ENCODE assay signal across 9 cellular contexts in genomic region chr20:59955131-59955796, GRCh38. TPM values are rescaled to one million over a fixed set of nuclear protein-coding genes. Genes with fewer than 3 reads are reported as not detected.
A peak's percentile ranks its signal among the peaks of the same experiment; 100 is the strongest.
DNase-seq lines count a peak whose midpoint lies in the region; ATAC-seq and TF ChIP-seq lines count a peak whose summit lies in the region.
"Had no signal": no experiment of that assay in that cellular context is flagged by ENCODE, and none has a peak within 500 bp of the region (broad histone marks: within the 10 kb centered on the region; RNA-seq: fewer than 3 reads in every experiment).

No MANE protein-coding gene starts in this region.

- intact Hi-C loops in naive thymus-derived CD4-positive, alpha-beta T cell (cut with micrococcal nuclease) = no loop called here

- H3K27ac Mint-ChIP-seq in WTC11 = peak overlapping the region; percentile 49; the same call in 1 of the 2 replicates
- H3K27ac Mint-ChIP-seq in naive thymus-derived CD4-positive, alpha-beta T cell = no peak overlapping the region
- no peak overlapping the region for H3K27ac Mint-ChIP-seq in natural killer cell treated with Interleukin-12 subunit alpha and Interleukin-12 subunit beta and Interleukin-15 and Interleukin-18, amount 100 ng/mL, for 72 hours

- no peaks in the 10 kb centered on the region for H3K9me3 Mint-ChIP-seq in WTC11
- no peaks in the 10 kb centered on the region for H3K9me3 Mint-ChIP-seq in naive thymus-derived CD4-positive, alpha-beta T cell
- no peaks in the 10 kb centered on the region for H3K9me3 Mint-ChIP-seq in natural killer cell treated with Interleukin-12 subunit alpha and Interleukin-12 subunit beta and Interleukin-15 and Interleukin-18, amount 100 ng/mL, for 72 hours

- peak; percentile 39; the same call in 1 of the 2 replicates for ATAC-seq in WTC11
- ATAC-seq in naive thymus-derived CD4-positive, alpha-beta T cell = peak; percentile 40
- no peak for ATAC-seq in HG03378 (IDR thresholded peaks at IDR 0.05; ENCODE audit: unreplicated experiment)
- ATAC-seq in GM21528 (IDR thresholded peaks at IDR 0.05; ENCODE audit: low FRiP score, unreplicated experiment) = no peak
- ATAC-seq in HG02885 (IDR thresholded peaks at IDR 0.05; ENCODE audit: poor library complexity, unreplicated experiment) = no peak
- no peak for ATAC-seq in natural killer cell treated with Interleukin-12 subunit alpha and Interleukin-12 subunit beta and Interleukin-15 and Interleukin-18, amount 100 ng/mL, for 72 hours

- H3K4me3 ChIP-seq in naive thymus-derived CD4-positive, alpha-beta T cell (ENCODE audit: low read length) = no peak overlapping the region

- H3K4me1 Mint-ChIP-seq in WTC11 = peaks cover 6% of the 10 kb centered on the region
- no peaks in the 10 kb centered on the region for H3K4me1 Mint-ChIP-seq in naive thymus-derived CD4-positive, alpha-beta T cell
- no peaks in the 10 kb centered on the region for H3K4me1 Mint-ChIP-seq in natural killer cell treated with Interleukin-12 subunit alpha and Interleukin-12 subunit beta and Interleukin-15 and Interleukin-18, amount 100 ng/mL, for 72 hours (ENCODE audit: low read depth in 2 of 2)

- DNase-seq in GM10248 (ENCODE audit: extremely low spot score) (peak; percentile 33), MV-4-11 (lab: John Stamatoyannopoulos, UW) (peak; percentile 42), WTC11 (ENCODE audit: low spot score) (no peak)
- no peak for DNase-seq in naive thymus-derived CD4-positive, alpha-beta T cell
- DNase-seq in natural killer cell treated with Interleukin-12 subunit alpha and Interleukin-12 subunit beta and Interleukin-15 and Interleukin-18, amount 100 ng/mL, for 72 hours (ENCODE audit: low spot score) = no peak

- no peak overlapping the region for H3K4me3 Mint-ChIP-seq in WTC11
- H3K4me3 Mint-ChIP-seq in naive thymus-derived CD4-positive, alpha-beta T cell = no peak overlapping the region
- no peak overlapping the region for H3K4me3 Mint-ChIP-seq in natural killer cell treated with Interleukin-12 subunit alpha and Interleukin-12 subunit beta and Interleukin-15 and Interleukin-18, amount 100 ng/mL, for 72 hours

- no peaks in the 10 kb centered on the region for H3K4me1 ChIP-seq in naive thymus-derived CD4-positive, alpha-beta T cell (ENCODE audit: control insufficient read depth in 2 of 2, insufficient read depth in 2 of 2, low read length in 2 of 2)

- no peaks in the 10 kb centered on the region for H3K9me3 ChIP-seq in naive thymus-derived CD4-positive, alpha-beta T cell (ENCODE audit: control insufficient read depth in 2 of 3, low read length in 3 of 3)

- H3K27ac ChIP-seq in naive thymus-derived CD4-positive, alpha-beta T cell (ENCODE audit: low read depth, low read length) = no peak overlapping the region
- H3K27ac ChIP-seq: epithelial cell of prostate had no signal

- peak; percentile 22 for TF ChIP-seq CTCF in GM10248 (IDR thresholded peaks at IDR 0.05; ENCODE audit: control extremely low read depth, extremely low read depth, low read depth, missing control alignments)
- no peak for TF ChIP-seq CTCF in WTC11 (IDR thresholded peaks at IDR 0.05)

- no peaks in the 10 kb centered on the region for H3K27me3 ChIP-seq in naive thymus-derived CD4-positive, alpha-beta T cell (ENCODE audit: control insufficient read depth in 2 of 2, insufficient read depth in 2 of 2, low read length in 2 of 2)

- no peaks in the 10 kb centered on the region; the same call in 1 of the 2 replicates for H3K36me3 Mint-ChIP-seq in WTC11
- H3K36me3 Mint-ChIP-seq in naive thymus-derived CD4-positive, alpha-beta T cell = peaks cover 0 to 19% (median 5%) of the 10 kb centered on the region in 5 donors
- H3K36me3 Mint-ChIP-seq in natural killer cell treated with Interleukin-12 subunit alpha and Interleukin-12 subunit beta and Interleukin-15 and Interleukin-18, amount 100 ng/mL, for 72 hours = no peaks in the 10 kb centered on the region

- no peaks in the 10 kb centered on the region for H3K36me3 ChIP-seq in naive thymus-derived CD4-positive, alpha-beta T cell (ENCODE audit: control insufficient read depth in 2 of 3, insufficient read depth in 3 of 3, low read length in 3 of 3)

- H3K27me3 Mint-ChIP-seq in WTC11 (ENCODE audit: low read depth) = peaks cover 8% of the 10 kb centered on the region
- no peaks in the 10 kb centered on the region for H3K27me3 Mint-ChIP-seq in naive thymus-derived CD4-positive, alpha-beta T cell
- no peaks in the 10 kb centered on the region for H3K27me3 Mint-ChIP-seq in natural killer cell treated with Interleukin-12 subunit alpha and Interleukin-12 subunit beta and Interleukin-15 and Interleukin-18, amount 100 ng/mL, for 72 hours

- CTCF ChIA-PET in GM10248 (lab: Yijun Ruan, JAX) = interaction anchor here (1.0 to 2.4 kb wide), 6 partner anchors 9 to 102 kb away, joined by 3 to 9 read pairs (median 6); no protein-coding TSS in a partner anchor
- CTCF ChIA-PET in WTC11 (lab: Charles Lee) = interaction anchor here (0.6 to 2.7 kb wide), 11 partner anchors 8 to 308 kb away, joined by 3 to 13 read pairs (median 5); partner anchors contain the start of genes FAM217B, PPP1R3D and SYCP2
- CTCF ChIA-PET in naive thymus-derived CD4-positive, alpha-beta T cell (lab: Charles Lee) = interaction anchor here (0.5 to 1.4 kb wide), 3 partner anchors 15 to 1274 kb away, joined by 3 to 5 read pairs (median 3); partner anchors contain the start of genes FAM217B, PPP1R3D and SYCP2

- POLR2A ChIA-PET in GM10248 (lab: Yijun Ruan, JAX) = no interaction called here
- POLR2A ChIA-PET in WTC11 (lab: Charles Lee) = no interaction called here
- POLR2A ChIA-PET in naive thymus-derived CD4-positive, alpha-beta T cell (lab: Charles Lee) = interaction anchor here (0.9 kb wide), 1 partner anchor 14 kb away, joined by 3 read pairs; the partner anchor contains the start of genes FAM217B and PPP1R3D

TF ChIP-seq in WTC11, 78 proteins besides CTCF, POLR2A, EP300 and RAD21 (continues in another document):
- TF ChIP-seq USF2 (CRISPR knock-in tag; IDR thresholded peaks at IDR 0.05) = no peak
- no peak for TF ChIP-seq ARID4B (CRISPR knock-in tag; IDR thresholded peaks at IDR 0.05; ENCODE audit: borderline replicate concordance)
- TF ChIP-seq TP53 (CRISPR knock-in tag; IDR thresholded peaks at IDR 0.05) = no peak
- no peak for TF ChIP-seq CREB1 (CRISPR knock-in tag; IDR thresholded peaks at IDR 0.05)

RNA-seq across cellular contexts. Expression of gene CDH26, which starts 3.0 kb away (rescaled TPM):
- total RNA-seq in WTC11 (2021) = 1.0 to 1.4 TPM (median 1.3 TPM) in 3 replicates
- total RNA-seq in naive thymus-derived CD4-positive, alpha-beta T cell = 1 to 10 TPM in 4 of 5 experiments, under 1 TPM in 1; 0.58 to 6.6 (median 3.2) TPM
- under 1 TPM in 1 of 2 donors, not detected in 1; 0.09 TPM for polyA plus RNA-seq in naive thymus-derived CD4-positive, alpha-beta T cell
- total RNA-seq in natural killer cell treated with Interleukin-12 subunit alpha and Interleukin-12 subunit beta and Interleukin-15 and Interleukin-18, amount 100 ng/mL, for 72 hours = 1 to 10 TPM; 1.8 TPM

RNA-seq across cellular contexts. Expression of gene FAM217B, which starts 15.1 kb away (rescaled TPM):
- 14.8 to 17.9 TPM (median 16.0 TPM) in 3 replicates for total RNA-seq in WTC11 (2021)
- 10 to 100 TPM; 19.3 to 47.4 (median 32.6) TPM for total RNA-seq in naive thymus-derived CD4-positive, alpha-beta T cell
- 10 to 100 TPM; 20.4 to 28.0 TPM for polyA plus RNA-seq in naive thymus-derived CD4-positive, alpha-beta T cell
- 10 to 100 TPM; 27.7 to 31.7 TPM for total RNA-seq in natural killer cell treated with Interleukin-12 subunit alpha and Interleukin-12 subunit beta and Interleukin-15 and Interleukin-18, amount 100 ng/mL, for 72 hours

RNA-seq across cellular contexts. Expression of gene PPP1R3D, which starts 15.2 kb away (rescaled TPM):
- total RNA-seq in WTC11 (2021) = 2.4 to 3.6 TPM (median 3.2 TPM) in 3 replicates
- total RNA-seq in naive thymus-derived CD4-positive, alpha-beta T cell = 10 to 100 TPM in 2 of 5 experiments, 1 to 10 TPM in 3; 4.1 to 11.8 (median 7.5) TPM
- polyA plus RNA-seq in naive thymus-derived CD4-positive, alpha-beta T cell = 1 to 10 TPM; 1.6 to 1.7 TPM
- total RNA-seq in natural killer cell treated with Interleukin-12 subunit alpha and Interleukin-12 subunit beta and Interleukin-15 and Interleukin-18, amount 100 ng/mL, for 72 hours = 10 to 100 TPM; 10.2 to 16.4 TPM

RNA-seq across cellular contexts. Expression of gene SYCP2, which starts 21.8 kb away (rescaled TPM):
- 0.31 to 0.69 TPM (median 0.55 TPM) in 3 replicates for total RNA-seq in WTC11 (2021)
- total RNA-seq in naive thymus-derived CD4-positive, alpha-beta T cell = 1 to 10 TPM; 2.5 to 7.8 (median 3.8) TPM
- under 1 TPM; 0.47 to 0.76 TPM for polyA plus RNA-seq in naive thymus-derived CD4-positive, alpha-beta T cell
- 1 to 10 TPM; 1.4 to 4.4 TPM for total RNA-seq in natural killer cell treated with Interleukin-12 subunit alpha and Interleukin-12 subunit beta and Interleukin-15 and Interleukin-18, amount 100 ng/mL, for 72 hours

Comparison
In these comparisons a context has a peak if more than half of its experiments do, and no peak if none do; other contexts are left out.
1. DNase-seq: peak in GM10248 (single experiment) and MV-4-11 (single experiment); none in WTC11 (single experiment), naive thymus-derived CD4-positive, alpha-beta T cell (0 of 9) and natural killer cell treated with Interleukin-12 subunit alpha and Interleukin-12 subunit beta and Interleukin-15 and Interleukin-18, amount 100 ng/mL, for 72 hours (single experiment).
2. ATAC-seq: peak in WTC11 (single experiment) and naive thymus-derived CD4-positive, alpha-beta T cell (single experiment); none in HG03378 (single experiment), GM21528 (single experiment), HG02885 (single experiment) and natural killer cell treated with Interleukin-12 subunit alpha and Interleukin-12 subunit beta and Interleukin-15 and Interleukin-18, amount 100 ng/mL, for 72 hours (0 of 2).